Comparison of ENCODE assay signal across 13 cellular contexts in the genomic region with DNA sequence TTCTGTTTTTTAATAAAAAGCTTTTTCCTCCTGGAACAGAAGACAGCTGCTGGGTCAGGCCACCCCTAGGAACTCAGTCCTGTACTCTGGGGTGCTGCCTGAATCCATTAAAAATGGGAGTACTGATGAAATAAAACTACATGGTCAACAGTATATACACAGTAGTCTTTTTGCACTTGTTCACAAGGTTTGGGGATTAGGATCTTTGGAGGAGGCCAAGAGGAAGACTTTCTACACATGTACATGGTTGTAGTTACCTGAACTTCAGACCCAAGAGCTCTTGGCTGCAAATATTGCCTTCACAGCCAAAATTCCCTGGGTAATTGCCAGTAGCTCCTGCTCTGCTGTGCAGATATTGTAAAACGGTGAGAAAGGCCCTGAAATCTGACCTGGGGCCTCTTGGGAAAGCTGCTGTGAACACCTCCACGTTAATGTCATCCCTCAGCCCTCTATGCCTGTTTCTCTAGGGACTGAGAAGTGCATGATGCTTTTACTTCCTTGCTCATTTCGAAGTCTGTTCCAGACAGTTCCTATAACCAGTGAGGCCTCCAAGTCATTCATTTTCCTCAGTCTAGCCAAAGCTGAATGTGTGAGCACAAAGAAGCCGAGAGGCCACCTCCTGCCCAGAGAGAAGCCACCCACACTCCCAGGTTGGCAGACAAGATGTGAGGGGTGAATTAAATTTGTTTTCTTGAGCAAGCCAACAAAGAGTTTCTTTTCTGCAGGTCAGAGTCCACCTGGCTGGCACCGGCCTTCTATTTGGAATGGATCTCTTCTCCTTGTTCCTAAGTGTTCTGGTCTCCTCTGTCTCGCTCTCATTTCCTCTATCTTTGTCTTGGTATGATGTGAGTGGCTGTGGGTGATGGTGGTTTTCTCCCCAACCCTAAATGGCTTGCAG. TPM values are rescaled to one million over a fixed set of nuclear protein-coding genes. Genes with fewer than 3 reads are reported as not detected.
DNase-seq lines count a peak whose midpoint lies in the region; ATAC-seq and TF ChIP-seq lines count a peak whose summit lies in the region.
"Had no signal": no experiment of that assay in that cellular context is flagged by ENCODE, and none has a peak within 500 bp of the region (broad histone marks: within the 10 kb centered on the region; RNA-seq: fewer than 3 reads in every experiment).

No MANE protein-coding gene starts in this region.

- peaks cover 47% of the 10 kb centered on the region for H3K36me3 Mint-ChIP-seq in CD8-positive, alpha-beta T cell

- H3K36me3 ChIP-seq in CD8-positive, alpha-beta T cell (ENCODE audit: insufficient read depth, low read length), result peaks cover 23% of the 10 kb centered on the region
- H3K36me3 ChIP-seq in mucosa of stomach (ENCODE audit: control insufficient read depth, insufficient read depth, low read length), result peaks cover 16% of the 10 kb centered on the region

- H3K27ac ChIP-seq in CD8-positive, alpha-beta T cell (ENCODE audit: low read depth, low read length), result no peak overlapping the region

- no peak for DNase-seq in CD8-positive, alpha-beta T cell
- DNase-seq in NCI-H2029 (lab: John Stamatoyannopoulos, UW), result peak; percentile 70
- peak; percentile 64 for DNase-seq in astrocyte of the hippocampus (ENCODE audit: low read depth, low spot score)
- no peak for DNase-seq in Ammon's horn (ENCODE audit: low spot score)
- no peak for DNase-seq in COLO829 (ENCODE audit: low spot score)
- DNase-seq: trophoblast cell had no signal

- H3K27me3 ChIP-seq in CD8-positive, alpha-beta T cell (ENCODE audit: insufficient read depth, low read length), result no peaks in the 10 kb centered on the region
- H3K27me3 ChIP-seq in mucosa of stomach (ENCODE audit: control insufficient read depth, insufficient read depth, low read length), result no peaks in the 10 kb centered on the region

- H3K4me1 ChIP-seq in CD8-positive, alpha-beta T cell (ENCODE audit: insufficient read depth, low read length), result no peaks in the 10 kb centered on the region
- peaks cover 91% of the 10 kb centered on the region for H3K4me1 ChIP-seq in mucosa of stomach (ENCODE audit: control insufficient read depth, insufficient read depth, low read length)

- H3K27ac Mint-ChIP-seq in CD8-positive, alpha-beta T cell, result peak overlapping the region; percentile 33
- H3K27ac Mint-ChIP-seq: activated T-helper 2 cell treated with anti-CD3 and anti-CD28 coated beads, Interferon-gamma antibody, Interleukin-2, Interleukin-4, amounts not matched to agents 10 μg/mL and 5 μg/mL and 100 μg/mL, durations not matched to agents 14 hours and 24 hours and 36 hours had no signal

- no peaks in the 10 kb centered on the region for H3K27me3 Mint-ChIP-seq in CD8-positive, alpha-beta T cell (ENCODE audit: low read depth)
- H3K27me3 Mint-ChIP-seq: IgD-negative memory B cell had no signal

- H3K9me3 ChIP-seq in CD8-positive, alpha-beta T cell (ENCODE audit: low read length), result no peaks in the 10 kb centered on the region
- no peaks in the 10 kb centered on the region for H3K9me3 ChIP-seq in mucosa of stomach (ENCODE audit: control insufficient read depth, low read length)

- intact Hi-C loops in CD8-positive, alpha-beta T cell (cut with DNase I, micrococcal nuclease), result no loop called here

- POLR2A ChIA-PET in CD8-positive, alpha-beta T cell (lab: Charles Lee), result no interaction called here

- H3K9me3 Mint-ChIP-seq in CD8-positive, alpha-beta T cell, result no peaks in the 10 kb centered on the region
- H3K9me3 Mint-ChIP-seq: activated T-helper 2 cell treated with anti-CD3 and anti-CD28 coated beads, Interferon-gamma antibody, Interleukin-2, Interleukin-4, amounts not matched to agents 10 μg/mL and 5 μg/mL and 100 μg/mL, durations not matched to agents 14 hours and 24 hours and 36 hours; IgD-negative memory B cell had no signal

- H3K4me3 ChIP-seq in CD8-positive, alpha-beta T cell (ENCODE audit: low read depth, low read length), result no peak overlapping the region
- no peak overlapping the region for H3K4me3 ChIP-seq in mucosa of stomach (ENCODE audit: low read length)

- no peaks in the 10 kb centered on the region for H3K4me1 Mint-ChIP-seq in CD8-positive, alpha-beta T cell (ENCODE audit: low read depth)

- H3K9ac ChIP-seq in mucosa of stomach (ENCODE audit: low read length), result peak overlapping the region; percentile 65

- ATAC-seq in CD8-positive, alpha-beta T cell, result no peak
- no peak for ATAC-seq in HG02938 (IDR thresholded peaks at IDR 0.05; ENCODE audit: unreplicated experiment)
- no peak for ATAC-seq in HG02884 (IDR thresholded peaks at IDR 0.05; ENCODE audit: unreplicated experiment)
- ATAC-seq: activated CD4-positive, CD25-positive, alpha-beta regulatory T cell treated with anti-CD3 and anti-CD28 coated beads, Interleukin-2, amount 50 U/mL, for 24 hours had no signal

- TF ChIP-seq CTCF in CD8-positive, alpha-beta T cell (IDR thresholded peaks at IDR 0.05), result no peak

- CTCF ChIA-PET in CD8-positive, alpha-beta T cell (lab: Charles Lee), result interaction anchor here (1.8 kb wide), 1 partner anchor 142 kb away, joined by 3 read pairs; no protein-coding TSS in a partner anchor

- no peak overlapping the region for H3K4me3 Mint-ChIP-seq in CD8-positive, alpha-beta T cell
- H3K4me3 Mint-ChIP-seq: IgD-negative memory B cell had no signal

RNA-seq across cellular contexts. Expression of gene ANKRD40, which starts 15.9 kb away (rescaled TPM):
- 10 to 100 TPM; 23.1 to 24.7 TPM for total RNA-seq in CD8-positive, alpha-beta T cell

RNA-seq across cellular contexts. Expression of gene LUC7L3, which starts 27.6 kb away (rescaled TPM):
- total RNA-seq in CD8-positive, alpha-beta T cell, result 10 to 100 TPM; 90.0 to 96.1 TPM

RNA-seq across cellular contexts. Expression of gene ABCC3, which starts 57.1 kb away (rescaled TPM):
- not detected for total RNA-seq in CD8-positive, alpha-beta T cell
- total RNA-seq: activated T-helper 2 cell treated with anti-CD3 and anti-CD28 coated beads, Interferon-gamma antibody, Interleukin-2, Interleukin-4, amounts not matched to agents 10 μg/mL and 5 μg/mL and 100 μg/mL, durations not matched to agents 14 hours and 24 hours and 36 hours; SK-MEL-5 had no signal

Comparison
In these comparisons a context has a peak if more than half of its experiments do, and no peak if none do; other contexts are left out.
1. DNase-seq: peak in NCI-H2029 (single experiment) and astrocyte of the hippocampus (single experiment); none in CD8-positive, alpha-beta T cell (0 of 7), Ammon's horn (single experiment) and COLO829 (single experiment).